Comparison of ENCODE assay signal across 1 cellular context in the genomic region with DNA sequence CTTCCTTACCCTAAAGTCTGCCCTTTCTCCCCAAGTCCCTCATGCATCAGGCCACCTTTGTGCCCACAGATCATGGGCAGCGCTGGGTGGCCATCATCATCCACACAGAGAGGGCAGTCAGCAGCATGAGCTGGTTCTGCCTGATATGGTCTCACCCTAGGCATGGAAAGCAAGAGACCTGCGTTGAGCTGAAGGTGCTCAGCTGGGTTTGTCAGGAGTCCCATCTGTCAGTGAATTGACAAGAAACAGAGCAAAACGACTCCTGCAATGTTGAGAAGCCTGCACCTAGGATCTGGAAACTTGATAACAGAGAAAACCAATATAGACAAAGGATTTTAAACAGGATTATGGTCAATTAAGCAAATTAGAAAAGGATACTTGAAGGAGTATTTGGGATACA.
TF ChIP-seq lines count a peak whose summit lies in the region.

No MANE protein-coding gene starts in this region.

TF ChIP-seq in IMR-90, 13 proteins besides CTCF, POLR2A, EP300 and RAD21 (continued from another document):
- TF ChIP-seq, protein P1, sequence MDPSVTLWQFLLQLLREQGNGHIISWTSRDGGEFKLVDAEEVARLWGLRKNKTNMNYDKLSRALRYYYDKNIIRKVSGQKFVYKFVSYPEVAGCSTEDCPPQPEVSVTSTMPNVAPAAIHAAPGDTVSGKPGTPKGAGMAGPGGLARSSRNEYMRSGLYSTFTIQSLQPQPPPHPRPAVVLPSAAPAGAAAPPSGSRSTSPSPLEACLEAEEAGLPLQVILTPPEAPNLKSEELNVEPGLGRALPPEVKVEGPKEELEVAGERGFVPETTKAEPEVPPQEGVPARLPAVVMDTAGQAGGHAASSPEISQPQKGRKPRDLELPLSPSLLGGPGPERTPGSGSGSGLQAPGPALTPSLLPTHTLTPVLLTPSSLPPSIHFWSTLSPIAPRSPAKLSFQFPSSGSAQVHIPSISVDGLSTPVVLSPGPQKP (IDR thresholded peaks at IDR 0.05; ENCODE audit: borderline replicate concordance, low read depth, low read length): no peak
- TF ChIP-seq SMC3 (IDR thresholded peaks at IDR 0.05; ENCODE audit: low read depth, low read length): no peak
- TF ChIP-seq MAFK (IDR thresholded peaks at IDR 0.05; ENCODE audit: low read depth, low read length): no peak
- no peak for TF ChIP-seq RCOR1 (IDR thresholded peaks at IDR 0.05; ENCODE audit: insufficient replicate concordance, low read length)
